8 cellular contexts compared by ENCODE assay signal in the genomic region with DNA sequence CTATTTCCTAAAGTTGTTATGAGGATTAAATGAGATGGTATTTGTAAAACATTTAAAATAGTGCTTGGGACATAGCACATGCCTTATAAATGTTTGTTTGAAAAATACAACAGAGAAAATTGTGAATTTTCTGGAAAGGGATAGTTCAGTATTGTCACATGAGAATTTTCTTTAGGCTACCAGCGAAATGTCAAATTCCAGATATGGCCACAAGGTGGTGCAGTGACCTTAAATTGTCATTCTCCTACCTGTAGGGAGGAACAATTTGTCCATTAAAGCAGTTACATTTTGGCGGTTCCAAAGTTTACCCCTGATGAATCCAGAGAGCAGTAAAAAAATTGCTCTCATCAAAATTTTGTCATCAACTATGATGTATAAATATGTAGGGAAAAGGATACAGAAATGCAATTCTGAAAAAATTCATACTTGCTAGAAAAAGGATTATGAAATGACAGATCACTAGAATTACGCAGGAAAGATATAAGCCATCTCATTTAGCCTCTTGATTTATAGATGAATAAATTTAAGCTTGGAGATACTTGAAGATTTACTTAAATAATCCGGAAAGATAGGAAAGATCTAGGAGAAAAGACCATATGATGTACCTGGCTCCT. TPM values are rescaled to one million over a fixed set of nuclear protein-coding genes. Genes with fewer than 3 reads are reported as not detected.
DNase-seq lines count a peak whose midpoint lies in the region; ATAC-seq, FAIRE-seq and TF ChIP-seq lines count a peak whose summit lies in the region.

No MANE protein-coding gene starts in this region.

- intact Hi-C loops in heart left ventricle (cut with DNase I) = loop anchor here (1.0 to 10.0 kb wide), 10 partner anchors 73 to 618 kb away; no protein-coding TSS in a partner anchor

- H3K36me3 ChIP-seq in SJSA1 = no peaks in the 10 kb centered on the region
- no peaks in the 10 kb centered on the region for H3K36me3 ChIP-seq in heart left ventricle

- no peak for TF ChIP-seq POLR2A in heart left ventricle (IDR thresholded peaks at IDR 0.05)

- peak; percentile 77 for FAIRE-seq in G401.6 (lab: Jason Lieb, UNC)

- peak; percentile 4 for DNase-seq in KG1 (lab: John Stamatoyannopoulos, UW)
- DNase-seq in SJSA1 (ENCODE audit: low read depth in 1 of 2, low spot score in 2 of 2) = peak; percentile 56 to 58
- peak; percentile 68 for DNase-seq in activated naive CD4-positive, alpha-beta T cell treated with Interleukin-2 at 50 U/mL for 16 hours
- DNase-seq in heart left ventricle = peak in 4 of 5 donors; percentile 25 to 39 (median 38)
- peak; percentile 54 for DNase-seq in renal cortical epithelial cell (ENCODE audit: low read depth)

- H3K27me3 ChIP-seq in SJSA1 (replicated peaks) (peaks cover 13% of the 10 kb centered on the region; the same call in 1 of the 2 replicates), heart left ventricle (peaks cover 0 to 10% (median 0%) of the 10 kb centered on the region in 9 donors)

- H3K9me3 ChIP-seq in SJSA1 (replicated peaks) (0 out of 2 replicates have a peak, but pooled peaks cover 2% of the 10 kb centered on the region), heart left ventricle (peaks cover 0 to 23% (median 8%) of the 10 kb centered on the region in 12 donors)

- peak; percentile 73 to 90 (median 80) for TF ChIP-seq CTCF in heart left ventricle (IDR thresholded peaks at IDR 0.05)

- H3K4me1 ChIP-seq in SJSA1 (replicated peaks) = no peaks in the 10 kb centered on the region
- no peaks in the 10 kb centered on the region for H3K4me1 ChIP-seq in heart left ventricle

- H3K27ac ChIP-seq in SJSA1 = no peak overlapping the region
- no peak overlapping the region for H3K27ac ChIP-seq in heart left ventricle

- no peak overlapping the region for H3K4me3 ChIP-seq in SJSA1
- H3K4me3 ChIP-seq in heart left ventricle = no peak overlapping the region

- WGBS in heart left ventricle, 4 donors = 32 to 35% (median 33%) methylated on average over 4 of the region's 4 CpGs

- ATAC-seq in heart left ventricle (peak in 1 of 4 donors; percentile 51), HG02884 (IDR thresholded peaks at IDR 0.05; ENCODE audit: unreplicated experiment) (no peak), HG03439 (IDR thresholded peaks at IDR 0.05; ENCODE audit: unreplicated experiment) (no peak)

RNA-seq across cellular contexts. Expression of a gene that starts 50.2 kb away (rescaled TPM):
- not detected in 2 replicates for total RNA-seq in SJSA1 (2014; rRNA removed; shearing (Covaris generic))
- not detected for total RNA-seq in heart left ventricle
- not detected for polyA plus RNA-seq in heart left ventricle
- not detected in 2 replicates for total RNA-seq in renal cortical epithelial cell

Comparison
In these comparisons a context has a peak if more than half of its experiments do, and no peak if none do; other contexts are left out.
1. DNase-seq: peak in every context shown above with its lines; median percentile 68 in activated naive CD4-positive, alpha-beta T cell treated with Interleukin-2 at 50 U/mL for 16 hours; 57 in SJSA1; 54 in renal cortical epithelial cell; 38 in heart left ventricle; 4 in KG1.